In the genomic region with DNA sequence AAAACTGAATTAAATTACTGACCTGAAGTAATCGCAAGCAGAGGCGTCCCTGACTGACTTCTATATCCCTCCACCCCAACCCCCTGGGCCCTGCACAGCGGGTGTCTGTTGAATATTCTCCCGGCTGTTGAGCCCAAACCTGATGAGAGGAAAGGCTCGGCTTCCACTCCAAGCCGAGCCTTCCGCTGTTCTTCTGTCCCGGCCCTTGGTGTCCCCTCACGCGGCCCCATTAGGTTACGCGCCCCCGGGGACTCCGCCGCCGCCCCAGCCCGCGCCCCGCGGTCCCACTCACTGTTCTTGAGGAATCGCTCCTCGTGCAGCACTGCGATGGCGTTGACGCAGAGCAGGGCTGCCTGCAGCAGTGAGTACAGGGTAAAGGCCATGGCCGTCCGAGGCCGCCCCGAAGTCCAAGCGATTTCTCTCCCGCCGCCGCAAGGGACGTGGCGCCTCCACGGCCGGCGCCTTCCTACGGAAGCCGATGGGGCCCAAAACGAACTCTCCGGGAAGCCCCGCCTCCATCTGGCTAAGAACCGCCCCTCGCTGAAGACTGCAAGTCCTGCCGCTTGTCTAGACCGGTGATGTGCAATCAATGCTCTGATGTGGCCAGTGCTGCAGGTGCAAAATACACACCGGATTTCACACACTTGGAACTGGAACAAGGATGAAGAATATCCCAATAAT, we compare ENCODE assay signal across 8 cellular contexts. TPM values are rescaled to one million over a fixed set of nuclear protein-coding genes. Genes with fewer than 3 reads are reported as not detected.
DNase-seq lines count a peak whose midpoint lies in the region; ATAC-seq and TF ChIP-seq lines count a peak whose summit lies in the region.

Gene IER3IP1 (minus strand): TSS at position 470 of the 681 bp plus-strand sequence. CDS start 87 bp downstream, at position 383.

- H3K36me3 ChIP-seq in BLaER1: peaks cover 23% of the 10 kb centered on the region

- peak within 1 kb of the TSS; percentile 89 for H3K9ac ChIP-seq in BLaER1

- H4K20me1 ChIP-seq in BLaER1: peaks cover 41% of the 10 kb centered on the region

- peak within 1 kb of the TSS; percentile 93 for H3K4me2 ChIP-seq in BLaER1

- H3K4me3 ChIP-seq in BLaER1: peak within 1 kb of the TSS; percentile 91
- peak within 1 kb of the TSS; percentile 83 for H3K4me3 ChIP-seq in lower leg skin (ENCODE audit: low read depth, poor library complexity, severe bottlenecking)

- no peak for TF ChIP-seq CTCF in lower leg skin (IDR thresholded peaks at IDR 0.05)

- WGBS in lower leg skin, 2 donors: 1% methylated on average over 28 to 47 of the region's 48 CpGs

- peak; percentile 59 for DNase-seq in GM19240 (ENCODE audit: insufficient read length, low spot score)
- DNase-seq in NCI-H526 (lab: John Stamatoyannopoulos, UW): peak; percentile 85 to 93
- peak; percentile 85 for DNase-seq in activated CD4-positive, alpha-beta T cell treated with anti-CD3 and anti-CD28 coated beads, Interleukin-2, amount 50 U/mL, for 1 hour
- DNase-seq in dermis microvascular lymphatic vessel endothelial cell (ENCODE audit: low read depth in 2 of 2): peak; percentile 81 to 90
- peak; percentile 86 to 97 for DNase-seq in lower leg skin (ENCODE audit: low spot score in 2 of 2)
- DNase-seq in stimulated activated CD4-positive, alpha-beta T cell treated with anti-CD3 and anti-CD28 coated beads, Interleukin-4, amount 100 ng/mL, for 4 hours: peak; percentile 83 to 88

- peaks cover 27% of the 10 kb centered on the region for H3K4me1 ChIP-seq in BLaER1

- TF ChIP-seq POLR2A in lower leg skin (IDR thresholded peaks at IDR 0.05): no peak

- no peaks in the 10 kb centered on the region for H3K27me3 ChIP-seq in BLaER1

- peak within 1 kb of the TSS; percentile 86 for H3K27ac ChIP-seq in BLaER1

- H3K9me3 ChIP-seq in BLaER1: no peaks in the 10 kb centered on the region

- peak; percentile 88 for ATAC-seq in HG03460 (IDR thresholded peaks at IDR 0.05; ENCODE audit: unreplicated experiment)

- intact Hi-C loops in lower leg skin (cut with DNase I; ENCODE audit: low total_unique reads): no loop called here

RNA-seq across cellular contexts. Expression of gene IER3IP1, which starts in this region (rescaled TPM):
- 26.9 and 47.5 TPM in 2 replicates for total RNA-seq in dermis microvascular lymphatic vessel endothelial cell
- total RNA-seq in lower leg skin: 10 to 100 TPM in 2 of 4 donors, 1 to 10 TPM in 2; 7.1 to 14.5 (median 11.2) TPM

Comparison
In these comparisons a context has a peak if more than half of its experiments do, and no peak if none do; other contexts are left out.
1. Peak in every context shown above with its lines: DNase-seq, ATAC-seq, H3K4me3 ChIP-seq and H3K27ac ChIP-seq.